In genomic region chr1:205500240-205501218, GRCh38 we compare ENCODE assay signal across 23 cellular contexts. TPM values are rescaled to one million over a fixed set of nuclear protein-coding genes. Genes with fewer than 3 reads are reported as not detected.
A peak's percentile ranks its signal among the peaks of the same experiment; 100 is the strongest.
DNase-seq lines count a peak whose midpoint lies in the region; ATAC-seq and TF ChIP-seq lines count a peak whose summit lies in the region.
"Had no signal": no experiment of that assay in that cellular context is flagged by ENCODE, and none has a peak within 500 bp of the region (broad histone marks: within the 10 kb centered on the region; RNA-seq: fewer than 3 reads in every experiment).

No MANE protein-coding gene starts in this region.

- no peaks in the 10 kb centered on the region for H3K9me3 Mint-ChIP-seq in MCF 10A (ENCODE audit: unreplicated experiment)
- H3K9me3 Mint-ChIP-seq in chondrocyte (ENCODE audit: low read depth) = no peaks in the 10 kb centered on the region
- H3K9me3 Mint-ChIP-seq in activated CD4-positive, alpha-beta T cell treated with anti-CD3 and anti-CD28 coated beads, Interleukin-2, amount 10 ng/mL, durations not matched to agents 7 days and 5 days = no peaks in the 10 kb centered on the region
- H3K9me3 Mint-ChIP-seq: activated CD8-positive, alpha-beta T cell treated with anti-CD3 and anti-CD28 coated beads for 36 hours; activated naive CD8-positive, alpha-beta T cell treated with anti-CD3 and anti-CD28 coated beads for 36 hours; activated T-cell treated with anti-CD3 and anti-CD28 coated beads, Interleukin-2, amount 50 U/mL, for 72 hours; stimulated activated effector memory CD8-positive, alpha-beta T cell treated with anti-CD3 and anti-CD28 coated beads, Interleukin-12 subunit alpha, Interleukin-12 subunit beta, amount 100 ng/mL, for 72 hours had no signal

- peaks cover 0 to 57% (median 27%) of the 10 kb centered on the region in 9 donors for H3K4me1 ChIP-seq in heart right ventricle

- no peak overlapping the region for H3K27ac Mint-ChIP-seq in MCF 10A (ENCODE audit: low read depth, unreplicated experiment)
- H3K27ac Mint-ChIP-seq in chondrocyte (ENCODE audit: unreplicated experiment) = no peak overlapping the region
- no peak overlapping the region for H3K27ac Mint-ChIP-seq in activated CD4-positive, alpha-beta T cell treated with anti-CD3 and anti-CD28 coated beads, Interleukin-2, amount 10 ng/mL, durations not matched to agents 7 days and 5 days
- H3K27ac Mint-ChIP-seq: activated CD8-positive, alpha-beta T cell treated with anti-CD3 and anti-CD28 coated beads for 36 hours; activated naive CD8-positive, alpha-beta T cell treated with anti-CD3 and anti-CD28 coated beads for 36 hours; activated T-cell treated with anti-CD3 and anti-CD28 coated beads, Interleukin-2, amount 50 U/mL, for 72 hours; stimulated activated effector memory CD8-positive, alpha-beta T cell treated with anti-CD3 and anti-CD28 coated beads, Interleukin-12 subunit alpha, Interleukin-12 subunit beta, amount 100 ng/mL, for 72 hours had no signal

- no peaks in the 10 kb centered on the region for H3K9me3 ChIP-seq in heart right ventricle
- H3K9me3 ChIP-seq: A549, Peyer's patch, tibial artery had no signal

- TF ChIP-seq CTCF in heart right ventricle (IDR thresholded peaks at IDR 0.05) (no peak), MCF 10A (IDR thresholded peaks at IDR 0.05; ENCODE audit: unreplicated experiment) (no peak), chondrocyte (IDR thresholded peaks at IDR 0.05) (no peak)

- H3K27me3 Mint-ChIP-seq in MCF 10A (ENCODE audit: insufficient read depth, unreplicated experiment) (no peaks in the 10 kb centered on the region), chondrocyte (ENCODE audit: low read depth) (peaks cover 16% of the 10 kb centered on the region)
- peaks cover 11% of the 10 kb centered on the region for H3K27me3 Mint-ChIP-seq in activated CD4-positive, alpha-beta T cell treated with anti-CD3 and anti-CD28 coated beads, Interleukin-2, amount 10 ng/mL, durations not matched to agents 7 days and 5 days

- POLR2A ChIA-PET in MCF 10A (lab: Yijun Ruan, JAX) = interaction anchor here (0.8 to 3.0 kb wide), 5 partner anchors 8 to 274 kb away, joined by 3 to 14 read pairs (median 4); no protein-coding TSS in a partner anchor
- POLR2A ChIA-PET in activated CD4-positive, alpha-beta T cell treated with anti-CD3 and anti-CD28 coated beads, Interleukin-2, amount 10 ng/mL, durations not matched to agents 7 days and 5 days (lab: Charles Lee) = interaction anchor here (0.6 kb wide), 1 partner anchor 57 kb away, joined by 3 read pairs; no protein-coding TSS in a partner anchor

- H3K36me3 ChIP-seq in heart right ventricle = no peaks in the 10 kb centered on the region
- H3K36me3 ChIP-seq: Peyer's patch, tibial artery had no signal

- intact Hi-C loops in heart right ventricle (cut with DNase I) = no loop called here
- intact Hi-C loops in Right ventricle myocardium inferior (cut with DNase I) = loop anchor here (10.0 kb wide), 1 partner anchor 1836 kb away; no protein-coding TSS in a partner anchor
- intact Hi-C loops in MCF 10A (cut with micrococcal nuclease) = no loop called here

- ATAC-seq in heart right ventricle = peak in 1 of 8 donors; percentile 43
- ATAC-seq in Right ventricle myocardium inferior = no peak
- ATAC-seq: A549; activated CD8-positive, alpha-beta T cell treated with anti-CD3 and anti-CD28 coated beads for 36 hours; activated T-cell treated with anti-CD3 and anti-CD28 coated beads, Interleukin-2, amount 50 U/mL, for 72 hours; stimulated activated effector memory CD8-positive, alpha-beta T cell treated with anti-CD3 and anti-CD28 coated beads, Interleukin-12 subunit alpha, Interleukin-12 subunit beta, amount 100 ng/mL, for 72 hours had no signal

- peaks cover 0 to 9% (median 0%) of the 10 kb centered on the region in 7 donors for H3K27me3 ChIP-seq in heart right ventricle
- H3K27me3 ChIP-seq: Peyer's patch, tibial artery had no signal

- H3K36me3 Mint-ChIP-seq in MCF 10A (ENCODE audit: insufficient read depth, unreplicated experiment) = no peaks in the 10 kb centered on the region
- no peaks in the 10 kb centered on the region for H3K36me3 Mint-ChIP-seq in chondrocyte (ENCODE audit: low read depth)
- H3K36me3 Mint-ChIP-seq in activated CD4-positive, alpha-beta T cell treated with anti-CD3 and anti-CD28 coated beads, Interleukin-2, amount 10 ng/mL, durations not matched to agents 7 days and 5 days (ENCODE audit: low read depth) = no peaks in the 10 kb centered on the region
- H3K36me3 Mint-ChIP-seq: activated naive CD8-positive, alpha-beta T cell treated with anti-CD3 and anti-CD28 coated beads for 36 hours; stimulated activated effector memory CD8-positive, alpha-beta T cell treated with anti-CD3 and anti-CD28 coated beads, Interleukin-12 subunit alpha, Interleukin-12 subunit beta, amount 100 ng/mL, for 72 hours had no signal

- no TSS peak for BruUV-seq in MCF 10A (replicated peaks; lab: Mats Ljungman, UMichigan)

- CTCF ChIA-PET in MCF 10A (lab: Yijun Ruan, JAX) = interaction anchor here (1.0 to 37.5 kb wide), 8 partner anchors 8 to 146 kb away, joined by 3 to 1608 read pairs (median 4); no protein-coding TSS in a partner anchor
- CTCF ChIA-PET in activated CD4-positive, alpha-beta T cell treated with anti-CD3 and anti-CD28 coated beads, Interleukin-2, amount 10 ng/mL, durations not matched to agents 7 days and 5 days (lab: Charles Lee) = interaction anchor here (1.5 kb wide), 1 partner anchor 10 kb away, joined by 3 read pairs; no protein-coding TSS in a partner anchor

- no peak overlapping the region for H3K4me3 ChIP-seq in heart right ventricle
- H3K4me3 ChIP-seq: A549, Peyer's patch, tibial artery had no signal

- H3K4me3 Mint-ChIP-seq in MCF 10A (ENCODE audit: unreplicated experiment) (no peak overlapping the region), chondrocyte (ENCODE audit: unreplicated experiment) (no peak overlapping the region)
- no peak overlapping the region for H3K4me3 Mint-ChIP-seq in activated CD4-positive, alpha-beta T cell treated with anti-CD3 and anti-CD28 coated beads, Interleukin-2, amount 10 ng/mL, durations not matched to agents 7 days and 5 days
- H3K4me3 Mint-ChIP-seq: activated CD8-positive, alpha-beta T cell treated with anti-CD3 and anti-CD28 coated beads for 36 hours; activated naive CD8-positive, alpha-beta T cell treated with anti-CD3 and anti-CD28 coated beads for 36 hours; activated T-cell treated with anti-CD3 and anti-CD28 coated beads, Interleukin-2, amount 50 U/mL, for 72 hours; stimulated activated effector memory CD8-positive, alpha-beta T cell treated with anti-CD3 and anti-CD28 coated beads, Interleukin-12 subunit alpha, Interleukin-12 subunit beta, amount 100 ng/mL, for 72 hours had no signal

- DNase-seq in heart right ventricle (peak in 1 of 2 donors; percentile 27), Right ventricle myocardium inferior (ENCODE audit: missing footprints) (no peak), MCF 10A (ENCODE audit: unreplicated experiment) (peak; percentile 89), kidney glomerular epithelial cell (lab: John Stamatoyannopoulos, UW) (peak; percentile 51), chondrocyte (ENCODE audit: low spot score) (no peak)
- no peak for DNase-seq in activated CD4-positive, alpha-beta T cell treated with anti-CD3 and anti-CD28 coated beads, Interleukin-2, amount 10 ng/mL, durations not matched to agents 7 days and 5 days
- no peak for DNase-seq in NK-92 treated with Interleukin-12 subunit alpha and Interleukin-12 subunit beta, amount 100 ng/mL, for 24 hours (lab: John Stamatoyannopoulos, UW)
- DNase-seq: activated CD8-positive, alpha-beta T cell treated with anti-CD3 and anti-CD28 coated beads for 36 hours; activated naive CD8-positive, alpha-beta T cell treated with anti-CD3 and anti-CD28 coated beads for 36 hours; activated T-cell treated with anti-CD3 and anti-CD28 coated beads, Interleukin-2, amount 50 U/mL, for 72 hours; DMS53; GOT3; NCI-H748 treated with DMSO at 0.1 percent for 48 hours; Peyer's patch; stimulated activated CD4-positive, alpha-beta T cell treated with anti-CD3 and anti-CD28 coated beads, Interleukin-12 subunit alpha, Interleukin-12 subunit beta, amount 100 ng/mL, for 4 hours; T-helper 1 cell; tibial artery had no signal

- peak overlapping the region in 7 of 10 donors; percentile 5 to 58 (median 32) for H3K27ac ChIP-seq in heart right ventricle
- H3K27ac ChIP-seq in temporal lobe (ENCODE audit: low read depth, low read length) = peak overlapping the region; percentile 41
- H3K27ac ChIP-seq: A549, Peyer's patch, tibial artery had no signal

- H3K4me1 Mint-ChIP-seq in MCF 10A (ENCODE audit: insufficient read depth, unreplicated experiment) (peaks cover 19% of the 10 kb centered on the region), chondrocyte (ENCODE audit: low read depth) (peaks cover 27% of the 10 kb centered on the region)
- peaks cover 12% of the 10 kb centered on the region for H3K4me1 Mint-ChIP-seq in activated CD4-positive, alpha-beta T cell treated with anti-CD3 and anti-CD28 coated beads, Interleukin-2, amount 10 ng/mL, durations not matched to agents 7 days and 5 days

- 47 to 49% methylated on average over 9 of the region's 9 CpGs for WGBS in heart right ventricle, 2 donors

RNA-seq across cellular contexts. Expression of gene CDK18, which starts 3.9 kb away (rescaled TPM):
- total RNA-seq in heart right ventricle (100 to 1,000 TPM; 122 to 199 (median 164) TPM), Right ventricle myocardium inferior (180 TPM), MCF 10A (2022) (4.9 and 6.8 TPM in 2 replicates), temporal lobe (1.2 TPM), chondrocyte (10.2 to 18.4 TPM (median 17.3 TPM) in 3 replicates)
- polyA plus RNA-seq in heart right ventricle = 100 to 1,000 TPM in 1 of 2 donors, 10 to 100 TPM in 1; 41.4 to 156 TPM
- total RNA-seq in activated CD4-positive, alpha-beta T cell treated with anti-CD3 and anti-CD28 coated beads, Interleukin-2, amount 10 ng/mL, durations not matched to agents 7 days and 5 days = 1 to 10 TPM; 2.9 to 3.5 TPM

RNA-seq across cellular contexts. Expression of gene BLACAT1, which starts 44.7 kb away (rescaled TPM):
- total RNA-seq in heart right ventricle (under 1 TPM in 1 of 10 donors, not detected in 9; 0.15 TPM), Right ventricle myocardium inferior (not detected), MCF 10A (2022) (0.72 and 1.1 TPM in 2 replicates), temporal lobe (1.5 TPM), chondrocyte (not detected in 3 replicates)
- polyA plus RNA-seq in heart right ventricle = not detected
- under 1 TPM; 0.20 to 0.23 TPM for total RNA-seq in activated CD4-positive, alpha-beta T cell treated with anti-CD3 and anti-CD28 coated beads, Interleukin-2, amount 10 ng/mL, durations not matched to agents 7 days and 5 days
- total RNA-seq: cardiac septum, fibroblast of villous mesenchyme, posterior vena cava had no signal

Comparison
In these comparisons a context has a peak if more than half of its experiments do, and no peak if none do; other contexts are left out.
1. DNase-seq: peak in MCF 10A (single experiment) and kidney glomerular epithelial cell (single experiment); none in Right ventricle myocardium inferior (single experiment), chondrocyte (single experiment), activated CD4-positive, alpha-beta T cell treated with anti-CD3 and anti-CD28 coated beads, Interleukin-2, amount 10 ng/mL, durations not matched to agents 7 days and 5 days (single experiment) and NK-92 treated with Interleukin-12 subunit alpha and Interleukin-12 subunit beta, amount 100 ng/mL, for 24 hours (single experiment).